In the genomic region with DNA sequence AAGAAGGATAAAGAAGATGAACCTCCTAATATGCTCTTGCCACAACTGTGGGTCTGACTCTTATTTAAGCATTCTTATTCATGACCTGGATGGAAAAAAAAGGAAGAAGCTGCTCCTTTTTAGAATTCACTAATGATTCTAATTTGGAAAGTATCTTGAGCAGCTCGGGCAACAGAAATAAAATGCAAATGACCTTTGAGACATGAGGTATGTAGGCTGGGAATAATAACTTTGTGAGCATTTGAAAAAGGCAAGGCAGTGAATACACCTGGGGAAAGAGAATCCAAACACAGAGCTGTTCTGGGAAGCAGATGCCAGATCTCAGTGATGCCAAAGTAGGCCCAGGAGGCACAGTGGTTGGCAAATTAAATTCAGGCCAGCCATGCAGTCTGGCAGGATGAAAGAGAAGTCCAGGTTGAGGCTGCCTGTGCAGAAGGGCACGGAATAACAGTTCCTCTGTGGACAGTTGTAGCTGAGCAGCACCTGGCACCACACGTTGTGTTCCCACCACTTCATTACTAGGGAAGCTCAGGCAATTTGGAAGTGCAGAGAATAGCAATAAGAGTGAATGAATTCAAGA, we compare ENCODE assay signal across 21 cellular contexts.
"Had no signal": no experiment of that assay in that cellular context is flagged by ENCODE, and none has a peak within 500 bp of the region (broad histone marks: within the 10 kb centered on the region; RNA-seq: fewer than 3 reads in every experiment).

No MANE protein-coding gene starts in this region.

- H3K4me3 ChIP-seq: body of pancreas, colonic mucosa, lower lobe of right lung, right lobe of liver, smooth muscle cell, stomach had no signal

- H3K9me3 Mint-ChIP-seq: activated CD4-positive, alpha-beta T cell treated with anti-CD3 and anti-CD28 coated beads, Interleukin-2, amount 10 ng/mL, durations not matched to agents 24 days and 14 days; activated naive CD4-positive, alpha-beta T cell treated with anti-CD3 and anti-CD28 coated beads for 36 hours; activated T-cell treated with anti-CD3 and anti-CD28 coated beads, Interleukin-2, amount 50 U/mL, for 4 hours; endodermal cell; nephron; type B pancreatic cell had no signal

- H3K27ac Mint-ChIP-seq: activated CD4-positive, alpha-beta T cell treated with anti-CD3 and anti-CD28 coated beads, Interleukin-2, amount 10 ng/mL, durations not matched to agents 24 days and 14 days; activated naive CD4-positive, alpha-beta T cell treated with anti-CD3 and anti-CD28 coated beads for 36 hours; endodermal cell; type B pancreatic cell had no signal

- H3K36me3 Mint-ChIP-seq: type B pancreatic cell had no signal

- H3K27me3 Mint-ChIP-seq: activated CD4-positive, alpha-beta T cell treated with anti-CD3 and anti-CD28 coated beads, Interleukin-2, amount 10 ng/mL, durations not matched to agents 24 days and 14 days; type B pancreatic cell had no signal

- H3K4me1 Mint-ChIP-seq: activated CD4-positive, alpha-beta T cell treated with anti-CD3 and anti-CD28 coated beads, Interleukin-2, amount 10 ng/mL, durations not matched to agents 24 days and 14 days had no signal

- H3K36me3 ChIP-seq: colonic mucosa, lower lobe of right lung, right lobe of liver, stomach had no signal

- H3K4me1 ChIP-seq: body of pancreas, colonic mucosa, lower lobe of right lung, right lobe of liver had no signal

- H3K27ac ChIP-seq: body of pancreas, colonic mucosa, epithelial cell of prostate, lower lobe of right lung, right lobe of liver, stomach had no signal

- DNase-seq: activated CD4-positive, alpha-beta T cell treated with anti-CD3 and anti-CD28 coated beads, Interleukin-2, amount 10 ng/mL, durations not matched to agents 24 days and 14 days; activated CD4-positive, CD25-positive, alpha-beta regulatory T cell; activated CD8-positive, alpha-beta memory T cell treated with anti-CD3 and anti-CD28 coated beads, Interleukin-2, amount 50 U/mL, for 4 hours; activated naive CD4-positive, alpha-beta T cell treated with anti-CD3 and anti-CD28 coated beads for 36 hours; activated T-cell treated with anti-CD3 and anti-CD28 coated beads, Interleukin-2, amount 50 U/mL, for 4 hours; colonic mucosa; endodermal cell; foreskin fibroblast; glutamatergic neuron; hippocampal formation; islet precursor cell; lower lobe of right lung; right lobe of liver; stimulated activated CD4-positive, alpha-beta T cell treated with anti-CD3 and anti-CD28 coated beads, Interleukin-4, amount 100 ng/mL, for 1 hour; stomach; T-helper 9 cell had no signal

- ATAC-seq: activated T-cell treated with anti-CD3 and anti-CD28 coated beads, Interleukin-2, amount 50 U/mL, for 4 hours; body of pancreas; lower lobe of right lung; right lobe of liver had no signal

- H3K27me3 ChIP-seq: body of pancreas, colonic mucosa, right lobe of liver, stomach had no signal

- H3K9me3 ChIP-seq: body of pancreas, colonic mucosa, lower lobe of right lung, right lobe of liver, stomach had no signal

- H3K4me3 Mint-ChIP-seq: activated CD4-positive, alpha-beta T cell treated with anti-CD3 and anti-CD28 coated beads, Interleukin-2, amount 10 ng/mL, durations not matched to agents 24 days and 14 days; activated naive CD4-positive, alpha-beta T cell treated with anti-CD3 and anti-CD28 coated beads for 36 hours; activated T-cell treated with anti-CD3 and anti-CD28 coated beads, Interleukin-2, amount 50 U/mL, for 4 hours; endodermal cell; nephron; type B pancreatic cell had no signal

- H3K4me2 ChIP-seq: smooth muscle cell had no signal
